8 cellular contexts compared by ENCODE assay signal in genomic region chr4:130336585-130337217, GRCh38.
DNase-seq lines count a peak whose midpoint lies in the region; ATAC-seq and TF ChIP-seq lines count a peak whose summit lies in the region.

No MANE protein-coding gene starts in this region.

- TF ChIP-seq CTCF in heart left ventricle (IDR thresholded peaks at IDR 0.05): peak in 8 of 12 donors; percentile 17 to 55 (median 35)

- 39 to 51% (median 42%) methylated on average over 5 of the region's 5 CpGs for WGBS in heart left ventricle, 4 donors

- no peak for ATAC-seq in heart left ventricle
- ATAC-seq in left cardiac atrium: no peak
- ATAC-seq in HG02885 (IDR thresholded peaks at IDR 0.05; ENCODE audit: poor library complexity, unreplicated experiment): peak; percentile 92

- TF ChIP-seq POLR2A in heart left ventricle (IDR thresholded peaks at IDR 0.05): no peak

- no peak overlapping the region for H3K27ac ChIP-seq in heart left ventricle

- no peaks in the 10 kb centered on the region for H3K36me3 ChIP-seq in heart left ventricle

- intact Hi-C loops in heart left ventricle (cut with DNase I) (no loop called here), left cardiac atrium (cut with DNase I) (no loop called here)

- H3K4me3 ChIP-seq in heart left ventricle: no peak overlapping the region

- no peaks in the 10 kb centered on the region for H3K27me3 ChIP-seq in heart left ventricle

- DNase-seq in heart left ventricle (no peak), left cardiac atrium (no peak), NCI-H82 (lab: John Stamatoyannopoulos, UW) (peak; percentile 53), glomerular visceral epithelial cell (ENCODE audit: extremely low spot score) (peak; percentile 40), NCI-H226 (no peak)
- DNase-seq in activated CD4-positive, alpha-beta T cell treated with anti-CD3 and anti-CD28 coated beads for 1 hour: no peak
- DNase-seq in effector CD8-positive, alpha-beta T cell (lab: John Stamatoyannopoulos, UW): no peak

- no peaks in the 10 kb centered on the region for H3K4me1 ChIP-seq in heart left ventricle

- no peaks in the 10 kb centered on the region for H3K9me3 ChIP-seq in heart left ventricle

Comparison
In these comparisons a context has a peak if more than half of its experiments do, and no peak if none do; other contexts are left out.
1. DNase-seq: peak in NCI-H82 (single experiment) and glomerular visceral epithelial cell (single experiment); none in heart left ventricle (0 of 5), left cardiac atrium (single experiment), activated CD4-positive, alpha-beta T cell treated with anti-CD3 and anti-CD28 coated beads for 1 hour (single experiment), NCI-H226 (single experiment) and effector CD8-positive, alpha-beta T cell (single experiment).